In genomic region chr13:55013051-55013450, GRCh38 we compare ENCODE assay signal across 2 cellular contexts.
TF ChIP-seq lines count a peak whose summit lies in the region.

No MANE protein-coding gene starts in this region.

TF ChIP-seq in GM23338, 12 proteins besides CTCF, POLR2A, EP300 and RAD21 (continued from another document):
- TF ChIP-seq REST (IDR thresholded peaks at IDR 0.05; ENCODE audit: unreplicated experiment): no peak
- TF ChIP-seq NANOG (IDR thresholded peaks at IDR 0.05; ENCODE audit: borderline replicate concordance): no peak
- no peak for TF ChIP-seq ETS1 (IDR thresholded peaks at IDR 0.05)
- TF ChIP-seq, protein P1, sequence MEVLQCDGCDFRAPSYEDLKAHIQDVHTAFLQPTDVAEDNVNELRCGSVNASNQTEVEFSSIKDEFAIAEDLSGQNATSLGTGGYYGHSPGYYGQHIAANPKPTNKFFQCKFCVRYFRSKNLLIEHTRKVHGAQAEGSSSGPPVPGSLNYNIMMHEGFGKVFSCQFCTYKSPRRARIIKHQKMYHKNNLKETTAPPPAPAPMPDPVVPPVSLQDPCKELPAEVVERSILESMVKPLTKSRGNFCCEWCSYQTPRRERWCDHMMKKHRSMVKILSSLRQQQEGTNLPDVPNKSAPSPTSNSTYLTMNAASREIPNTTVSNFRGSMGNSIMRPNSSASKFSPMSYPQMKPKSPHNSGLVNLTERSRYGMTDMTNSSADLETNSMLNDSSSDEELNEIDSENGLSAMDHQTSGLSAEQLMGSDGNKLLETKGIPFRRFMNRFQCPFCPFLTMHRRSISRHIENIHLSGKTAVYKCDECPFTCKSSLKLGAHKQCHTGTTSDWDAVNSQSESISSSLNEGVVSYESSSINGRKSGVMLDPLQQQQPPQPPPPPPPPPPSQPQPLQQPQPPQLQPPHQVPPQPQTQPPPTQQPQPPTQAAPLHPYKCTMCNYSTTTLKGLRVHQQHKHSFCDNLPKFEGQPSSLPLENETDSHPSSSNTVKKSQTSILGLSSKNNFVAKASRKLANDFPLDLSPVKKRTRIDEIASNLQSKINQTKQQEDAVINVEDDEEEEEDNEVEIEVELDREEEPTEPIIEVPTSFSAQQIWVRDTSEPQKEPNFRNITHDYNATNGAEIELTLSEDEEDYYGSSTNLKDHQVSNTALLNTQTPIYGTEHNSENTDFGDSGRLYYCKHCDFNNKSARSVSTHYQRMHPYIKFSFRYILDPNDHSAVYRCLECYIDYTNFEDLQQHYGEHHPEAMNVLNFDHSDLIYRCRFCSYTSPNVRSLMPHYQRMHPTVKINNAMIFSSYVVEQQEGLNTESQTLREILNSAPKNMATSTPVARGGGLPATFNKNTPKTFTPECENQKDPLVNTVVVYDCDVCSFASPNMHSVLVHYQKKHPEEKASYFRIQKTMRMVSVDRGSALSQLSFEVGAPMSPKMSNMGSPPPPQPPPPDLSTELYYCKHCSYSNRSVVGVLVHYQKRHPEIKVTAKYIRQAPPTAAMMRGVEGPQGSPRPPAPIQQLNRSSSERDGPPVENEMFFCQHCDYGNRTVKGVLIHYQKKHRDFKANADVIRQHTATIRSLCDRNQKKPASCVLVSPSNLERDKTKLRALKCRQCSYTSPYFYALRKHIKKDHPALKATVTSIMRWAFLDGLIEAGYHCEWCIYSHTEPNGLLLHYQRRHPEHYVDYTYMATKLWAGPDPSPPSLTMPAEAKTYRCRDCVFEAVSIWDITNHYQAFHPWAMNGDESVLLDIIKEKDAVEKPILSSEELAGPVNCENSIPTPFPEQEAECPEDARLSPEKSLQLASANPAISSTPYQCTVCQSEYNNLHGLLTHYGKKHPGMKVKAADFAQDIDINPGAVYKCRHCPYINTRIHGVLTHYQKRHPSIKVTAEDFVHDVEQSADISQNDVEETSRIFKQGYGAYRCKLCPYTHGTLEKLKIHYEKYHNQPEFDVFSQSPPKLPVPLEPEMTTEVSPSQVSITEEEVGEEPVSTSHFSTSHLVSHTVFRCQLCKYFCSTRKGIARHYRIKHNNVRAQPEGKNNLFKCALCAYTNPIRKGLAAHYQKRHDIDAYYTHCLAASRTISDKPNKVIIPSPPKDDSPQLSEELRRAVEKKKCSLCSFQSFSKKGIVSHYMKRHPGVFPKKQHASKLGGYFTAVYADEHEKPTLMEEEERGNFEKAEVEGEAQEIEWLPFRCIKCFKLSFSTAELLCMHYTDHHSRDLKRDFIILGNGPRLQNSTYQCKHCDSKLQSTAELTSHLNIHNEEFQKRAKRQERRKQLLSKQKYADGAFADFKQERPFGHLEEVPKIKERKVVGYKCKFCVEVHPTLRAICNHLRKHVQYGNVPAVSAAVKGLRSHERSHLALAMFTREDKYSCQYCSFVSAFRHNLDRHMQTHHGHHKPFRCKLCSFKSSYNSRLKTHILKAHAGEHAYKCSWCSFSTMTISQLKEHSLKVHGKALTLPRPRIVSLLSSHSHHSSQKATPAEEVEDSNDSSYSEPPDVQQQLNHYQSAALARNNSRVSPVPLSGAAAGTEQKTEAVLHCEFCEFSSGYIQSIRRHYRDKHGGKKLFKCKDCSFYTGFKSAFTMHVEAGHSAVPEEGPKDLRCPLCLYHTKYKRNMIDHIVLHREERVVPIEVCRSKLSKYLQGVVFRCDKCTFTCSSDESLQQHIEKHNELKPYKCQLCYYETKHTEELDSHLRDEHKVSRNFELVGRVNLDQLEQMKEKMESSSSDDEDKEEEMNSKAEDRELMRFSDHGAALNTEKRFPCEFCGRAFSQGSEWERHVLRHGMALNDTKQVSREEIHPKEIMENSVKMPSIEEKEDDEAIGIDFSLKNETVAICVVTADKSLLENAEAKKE (CRISPR knock-in tag; IDR thresholded peaks at IDR 0.05): no peak
- TF ChIP-seq ZNF114 (CRISPR knock-in tag; IDR thresholded peaks at IDR 0.05): no peak

TF ChIP-seq in WTC11, 78 proteins besides CTCF, POLR2A, EP300 and RAD21 (continued from another document):
- TF ChIP-seq, protein P2, sequence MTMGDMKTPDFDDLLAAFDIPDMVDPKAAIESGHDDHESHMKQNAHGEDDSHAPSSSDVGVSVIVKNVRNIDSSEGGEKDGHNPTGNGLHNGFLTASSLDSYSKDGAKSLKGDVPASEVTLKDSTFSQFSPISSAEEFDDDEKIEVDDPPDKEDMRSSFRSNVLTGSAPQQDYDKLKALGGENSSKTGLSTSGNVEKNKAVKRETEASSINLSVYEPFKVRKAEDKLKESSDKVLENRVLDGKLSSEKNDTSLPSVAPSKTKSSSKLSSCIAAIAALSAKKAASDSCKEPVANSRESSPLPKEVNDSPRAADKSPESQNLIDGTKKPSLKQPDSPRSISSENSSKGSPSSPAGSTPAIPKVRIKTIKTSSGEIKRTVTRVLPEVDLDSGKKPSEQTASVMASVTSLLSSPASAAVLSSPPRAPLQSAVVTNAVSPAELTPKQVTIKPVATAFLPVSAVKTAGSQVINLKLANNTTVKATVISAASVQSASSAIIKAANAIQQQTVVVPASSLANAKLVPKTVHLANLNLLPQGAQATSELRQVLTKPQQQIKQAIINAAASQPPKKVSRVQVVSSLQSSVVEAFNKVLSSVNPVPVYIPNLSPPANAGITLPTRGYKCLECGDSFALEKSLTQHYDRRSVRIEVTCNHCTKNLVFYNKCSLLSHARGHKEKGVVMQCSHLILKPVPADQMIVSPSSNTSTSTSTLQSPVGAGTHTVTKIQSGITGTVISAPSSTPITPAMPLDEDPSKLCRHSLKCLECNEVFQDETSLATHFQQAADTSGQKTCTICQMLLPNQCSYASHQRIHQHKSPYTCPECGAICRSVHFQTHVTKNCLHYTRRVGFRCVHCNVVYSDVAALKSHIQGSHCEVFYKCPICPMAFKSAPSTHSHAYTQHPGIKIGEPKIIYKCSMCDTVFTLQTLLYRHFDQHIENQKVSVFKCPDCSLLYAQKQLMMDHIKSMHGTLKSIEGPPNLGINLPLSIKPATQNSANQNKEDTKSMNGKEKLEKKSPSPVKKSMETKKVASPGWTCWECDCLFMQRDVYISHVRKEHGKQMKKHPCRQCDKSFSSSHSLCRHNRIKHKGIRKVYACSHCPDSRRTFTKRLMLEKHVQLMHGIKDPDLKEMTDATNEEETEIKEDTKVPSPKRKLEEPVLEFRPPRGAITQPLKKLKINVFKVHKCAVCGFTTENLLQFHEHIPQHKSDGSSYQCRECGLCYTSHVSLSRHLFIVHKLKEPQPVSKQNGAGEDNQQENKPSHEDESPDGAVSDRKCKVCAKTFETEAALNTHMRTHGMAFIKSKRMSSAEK (CRISPR knock-in tag; IDR thresholded peaks at IDR 0.05; ENCODE audit: borderline replicate concordance): no peak
- TF ChIP-seq MXD4 (CRISPR knock-in tag; IDR thresholded peaks at IDR 0.05; ENCODE audit: borderline replicate concordance) (no peak), TCF7 (CRISPR knock-in tag; IDR thresholded peaks at IDR 0.05; ENCODE audit: low read depth) (no peak), ZNF121 (CRISPR knock-in tag; IDR thresholded peaks at IDR 0.05) (no peak), NFE2L1 (CRISPR knock-in tag; IDR thresholded peaks at IDR 0.05) (no peak), E2F1 (CRISPR knock-in tag; IDR thresholded peaks at IDR 0.05) (no peak), NR2C2 (CRISPR knock-in tag; IDR thresholded peaks at IDR 0.05) (no peak), IRF2 (CRISPR knock-in tag; IDR thresholded peaks at IDR 0.05; ENCODE audit: borderline replicate concordance, low read depth) (no peak)
- TF ChIP-seq, protein P3, sequence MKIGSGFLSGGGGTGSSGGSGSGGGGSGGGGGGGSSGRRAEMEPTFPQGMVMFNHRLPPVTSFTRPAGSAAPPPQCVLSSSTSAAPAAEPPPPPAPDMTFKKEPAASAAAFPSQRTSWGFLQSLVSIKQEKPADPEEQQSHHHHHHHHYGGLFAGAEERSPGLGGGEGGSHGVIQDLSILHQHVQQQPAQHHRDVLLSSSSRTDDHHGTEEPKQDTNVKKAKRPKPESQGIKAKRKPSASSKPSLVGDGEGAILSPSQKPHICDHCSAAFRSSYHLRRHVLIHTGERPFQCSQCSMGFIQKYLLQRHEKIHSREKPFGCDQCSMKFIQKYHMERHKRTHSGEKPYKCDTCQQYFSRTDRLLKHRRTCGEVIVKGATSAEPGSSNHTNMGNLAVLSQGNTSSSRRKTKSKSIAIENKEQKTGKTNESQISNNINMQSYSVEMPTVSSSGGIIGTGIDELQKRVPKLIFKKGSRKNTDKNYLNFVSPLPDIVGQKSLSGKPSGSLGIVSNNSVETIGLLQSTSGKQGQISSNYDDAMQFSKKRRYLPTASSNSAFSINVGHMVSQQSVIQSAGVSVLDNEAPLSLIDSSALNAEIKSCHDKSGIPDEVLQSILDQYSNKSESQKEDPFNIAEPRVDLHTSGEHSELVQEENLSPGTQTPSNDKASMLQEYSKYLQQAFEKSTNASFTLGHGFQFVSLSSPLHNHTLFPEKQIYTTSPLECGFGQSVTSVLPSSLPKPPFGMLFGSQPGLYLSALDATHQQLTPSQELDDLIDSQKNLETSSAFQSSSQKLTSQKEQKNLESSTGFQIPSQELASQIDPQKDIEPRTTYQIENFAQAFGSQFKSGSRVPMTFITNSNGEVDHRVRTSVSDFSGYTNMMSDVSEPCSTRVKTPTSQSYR (CRISPR knock-in tag; IDR thresholded peaks at IDR 0.05): no peak
- TF ChIP-seq, protein P4, sequence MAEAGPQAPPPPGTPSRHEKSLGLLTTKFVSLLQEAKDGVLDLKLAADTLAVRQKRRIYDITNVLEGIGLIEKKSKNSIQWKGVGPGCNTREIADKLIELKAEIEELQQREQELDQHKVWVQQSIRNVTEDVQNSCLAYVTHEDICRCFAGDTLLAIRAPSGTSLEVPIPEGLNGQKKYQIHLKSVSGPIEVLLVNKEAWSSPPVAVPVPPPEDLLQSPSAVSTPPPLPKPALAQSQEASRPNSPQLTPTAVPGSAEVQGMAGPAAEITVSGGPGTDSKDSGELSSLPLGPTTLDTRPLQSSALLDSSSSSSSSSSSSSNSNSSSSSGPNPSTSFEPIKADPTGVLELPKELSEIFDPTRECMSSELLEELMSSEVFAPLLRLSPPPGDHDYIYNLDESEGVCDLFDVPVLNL (CRISPR knock-in tag; IDR thresholded peaks at IDR 0.05; ENCODE audit: borderline replicate concordance, low read depth): no peak
